ENCODE assay signal across 20 cellular contexts in the genomic region with DNA sequence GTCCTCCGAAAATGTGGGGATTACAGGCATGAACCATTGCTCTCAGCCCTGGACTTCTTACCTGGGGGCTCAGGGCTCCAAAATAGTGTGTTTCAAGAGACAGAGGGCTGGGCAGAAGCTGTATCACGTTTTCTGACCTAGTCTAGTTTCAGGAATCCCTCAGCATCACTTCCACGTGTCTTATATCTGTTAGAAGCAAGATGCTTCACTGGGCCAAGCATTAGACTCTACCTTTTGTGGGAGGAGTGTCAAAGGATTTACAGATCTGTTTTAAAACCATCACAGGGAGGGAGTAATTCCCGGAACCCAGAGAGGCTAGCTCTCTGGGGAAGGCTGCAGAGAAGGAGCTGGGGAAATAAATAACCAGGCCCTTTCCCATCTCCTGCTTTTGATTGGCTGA. TPM values are rescaled to one million over a fixed set of nuclear protein-coding genes. Genes with fewer than 3 reads are reported as not detected.
DNase-seq lines count a peak whose midpoint lies in the region; ATAC-seq, FAIRE-seq and TF ChIP-seq lines count a peak whose summit lies in the region.
"Had no signal": no experiment of that assay in that cellular context is flagged by ENCODE, and none has a peak within 500 bp of the region (broad histone marks: within the 10 kb centered on the region; RNA-seq: fewer than 3 reads in every experiment).

No MANE protein-coding gene starts in this region.

- H3K4me3 Mint-ChIP-seq in neural progenitor cell, result no peak overlapping the region
- H3K4me3 Mint-ChIP-seq: CD4-positive, alpha-beta memory T cell; GM23338 had no signal

- H3K27me3 Mint-ChIP-seq in neural progenitor cell (ENCODE audit: insufficient read depth, low read depth), result peaks cover under 1% of the 10 kb centered on the region
- H3K27me3 Mint-ChIP-seq: CD4-positive, alpha-beta memory T cell had no signal

- H4K20me1 ChIP-seq in DOHH2 (ENCODE audit: control insufficient read depth, insufficient read depth, low read depth, low read length), result no peaks in the 10 kb centered on the region
- H4K20me1 ChIP-seq in neural progenitor cell (ENCODE audit: low read depth), result no peaks in the 10 kb centered on the region

- no peaks in the 10 kb centered on the region for H3K9me3 Mint-ChIP-seq in neural progenitor cell
- H3K9me3 Mint-ChIP-seq: CD4-positive, alpha-beta memory T cell; GM23338 had no signal

- TF ChIP-seq POLR2A in lower leg skin (IDR thresholded peaks at IDR 0.05), result no peak

- H3K36me3 Mint-ChIP-seq in neural progenitor cell, result peaks cover 21% of the 10 kb centered on the region

- H3K9me3 ChIP-seq in DOHH2 (ENCODE audit: control insufficient read depth, insufficient read depth, low read length) (peaks cover 7% of the 10 kb centered on the region), neural progenitor cell (ENCODE audit: low read depth) (no peaks in the 10 kb centered on the region), colonic mucosa (no peaks in the 10 kb centered on the region)
- H3K9me3 ChIP-seq: A549, HAP-1 had no signal

- peaks cover 40% of the 10 kb centered on the region for H3K36me3 ChIP-seq in DOHH2 (ENCODE audit: control insufficient read depth, low read length)
- H3K36me3 ChIP-seq in bronchial epithelial cell (ENCODE audit: control insufficient read depth, insufficient read depth, low read length), result peaks cover 6% of the 10 kb centered on the region
- no peaks in the 10 kb centered on the region for H3K36me3 ChIP-seq in neural progenitor cell
- no peaks in the 10 kb centered on the region for H3K36me3 ChIP-seq in colonic mucosa

- no peaks in the 10 kb centered on the region for H3K9me2 ChIP-seq in DOHH2 (replicated peaks; ENCODE audit: control insufficient read depth, low read length)

- peaks cover 62% of the 10 kb centered on the region for H3K4me1 ChIP-seq in DOHH2 (ENCODE audit: control insufficient read depth, low read length)
- no peaks in the 10 kb centered on the region for H3K4me1 ChIP-seq in neural progenitor cell
- no peaks in the 10 kb centered on the region for H3K4me1 ChIP-seq in colonic mucosa
- H3K4me1 ChIP-seq: A549, HAP-1 had no signal

- FAIRE-seq in bronchial epithelial cell (lab: Jason Lieb, UNC), result peak; percentile 23
- FAIRE-seq: A549, G401.6, GM12892, GM19239 had no signal

- H3K27ac Mint-ChIP-seq in neural progenitor cell, result no peak overlapping the region
- H3K27ac Mint-ChIP-seq: GM23338 had no signal

- H3K27me3 ChIP-seq in DOHH2 (ENCODE audit: control insufficient read depth, low read length), result no peaks in the 10 kb centered on the region
- H3K27me3 ChIP-seq in bronchial epithelial cell (ENCODE audit: control insufficient read depth, insufficient read depth, low read length), result no peaks in the 10 kb centered on the region
- H3K27me3 ChIP-seq in neural progenitor cell, result no peaks in the 10 kb centered on the region
- no peaks in the 10 kb centered on the region for H3K27me3 ChIP-seq in colonic mucosa

- H3K4me2 ChIP-seq in DOHH2 (ENCODE audit: low read length) (peak overlapping the region; percentile 92; the same call in 1 of the 2 replicates), neural progenitor cell (no peak overlapping the region)
- H3K4me2 ChIP-seq: A549, GM23338 had no signal

- ATAC-seq in GM19023 (IDR thresholded peaks at IDR 0.05; ENCODE audit: unreplicated experiment), result no peak
- ATAC-seq: A549, GM23338 had no signal

- DNase-seq in bronchial epithelial cell (ENCODE audit: low read depth) (no peak), neural progenitor cell (ENCODE audit: low spot score) (no peak), RPMI8226 (no peak), colonic mucosa (no peak), lower leg skin (ENCODE audit: low spot score in 2 of 2) (no peak)
- DNase-seq: 8988T; C1 segment of cervical spinal cord; Calu3; CD4-positive, alpha-beta memory T cell; COR-L47; DMS53; DMS79 treated with DMSO at 0.1 percent for 48 hours had no signal

- H3K4me3 ChIP-seq in DOHH2 (ENCODE audit: low read length) (no peak overlapping the region), bronchial epithelial cell (ENCODE audit: low read depth, low read length) (no peak overlapping the region), neural progenitor cell (no peak overlapping the region), colonic mucosa (no peak overlapping the region), lower leg skin (ENCODE audit: low read depth, poor library complexity, severe bottlenecking) (no peak overlapping the region)
- H3K4me3 ChIP-seq: A549, GM23338, HAP-1 had no signal

- H2AFZ ChIP-seq in neural progenitor cell (replicated peaks), result no peak overlapping the region
- H2AFZ ChIP-seq: GM23338 had no signal

- H3F3A ChIP-seq in DOHH2 (ENCODE audit: control insufficient read depth, insufficient read depth), result peaks cover 18% of the 10 kb centered on the region
- no peaks in the 10 kb centered on the region for H3F3A ChIP-seq in neural progenitor cell (ENCODE audit: low read depth)

- no peaks in the 10 kb centered on the region for H3K79me2 ChIP-seq in DOHH2 (ENCODE audit: control insufficient read depth, low read length)
- H3K79me2 ChIP-seq in neural progenitor cell (ENCODE audit: low read depth), result no peaks in the 10 kb centered on the region

- intact Hi-C loops in colonic mucosa (cut with DNase I), result no loop called here
- intact Hi-C loops in lower leg skin (cut with DNase I; ENCODE audit: low total_unique reads), result loop anchor here (1.0 kb wide), 1 partner anchor 41 kb away; no protein-coding TSS in a partner anchor

- H3K27ac ChIP-seq in DOHH2 (ENCODE audit: low read depth, low read length), result peak overlapping the region; percentile 99
- no peak overlapping the region for H3K27ac ChIP-seq in neural progenitor cell
- H3K27ac ChIP-seq in colonic mucosa, result no peak overlapping the region
- H3K27ac ChIP-seq: A549 had no signal

- 80 to 85% methylated on average over 4 of the region's 4 CpGs for WGBS in lower leg skin, 2 donors

- TF ChIP-seq CTCF in DOHH2 (IDR thresholded peaks at IDR 0.05; ENCODE audit: low read depth, low read length, poor library complexity, severe bottlenecking) (no peak), bronchial epithelial cell (IDR thresholded peaks at IDR 0.05; ENCODE audit: insufficient read depth, low read length, severe bottlenecking) (no peak), neural progenitor cell (IDR thresholded peaks at IDR 0.05) (no peak), colonic mucosa (IDR thresholded peaks at IDR 0.05) (no peak), lower leg skin (IDR thresholded peaks at IDR 0.05) (no peak)

- H3K9ac ChIP-seq in neural progenitor cell (peak overlapping the region; percentile 8), colonic mucosa (ENCODE audit: low read depth in 2 of 2, low read length in 2 of 2) (no peak overlapping the region)

- H3K4me1 Mint-ChIP-seq in neural progenitor cell, result no peaks in the 10 kb centered on the region
- H3K4me1 Mint-ChIP-seq: GM23338 had no signal

RNA-seq across cellular contexts. Expression of a gene that starts 33.4 kb away (rescaled TPM):
- 41.9 and 106 TPM in 2 replicates for total RNA-seq in bronchial epithelial cell
- 60.0 and 107 TPM in 2 replicates for total RNA-seq in neural progenitor cell (ENCODE audit: low replicate concordance)
- 100 to 1,000 TPM; 240 to 398 TPM for total RNA-seq in colonic mucosa
- 100 to 1,000 TPM; 151 to 179 (median 157) TPM for total RNA-seq in lower leg skin

RNA-seq across cellular contexts. Expression of a gene that starts 47.5 kb away (rescaled TPM):
- total RNA-seq in bronchial epithelial cell, result 11.6 and 12.8 TPM in 2 replicates
- 13.8 and 49.8 TPM in 2 replicates for total RNA-seq in neural progenitor cell (ENCODE audit: low replicate concordance)
- total RNA-seq in colonic mucosa, result 10 to 100 TPM; 37.0 to 42.6 TPM
- total RNA-seq in lower leg skin, result 10 to 100 TPM; 23.1 to 40.5 (median 24.3) TPM

RNA-seq across cellular contexts. Expression of a gene that starts 47.6 kb away (rescaled TPM):
- total RNA-seq in bronchial epithelial cell (18.7 and 25.9 TPM in 2 replicates), neural progenitor cell (ENCODE audit: low replicate concordance) (21.3 and 26.5 TPM in 2 replicates), colonic mucosa (10 to 100 TPM; 16.0 to 19.6 TPM), lower leg skin (10 to 100 TPM; 18.0 to 25.2 (median 22.0) TPM)
